ENCODE assay signal across 14 cellular contexts in genomic region chr3:172014145-172014544, GRCh38. TPM values are rescaled to one million over a fixed set of nuclear protein-coding genes. Genes with fewer than 3 reads are reported as not detected.
DNase-seq lines count a peak whose midpoint lies in the region; ATAC-seq and TF ChIP-seq lines count a peak whose summit lies in the region.
"Had no signal": no experiment of that assay in that cellular context is flagged by ENCODE, and none has a peak within 500 bp of the region (broad histone marks: within the 10 kb centered on the region; RNA-seq: fewer than 3 reads in every experiment).

No MANE protein-coding gene starts in this region.

- H3K27ac ChIP-seq in heart left ventricle (peak overlapping the region in 7 of 12 donors; percentile 18 to 70 (median 58)), right cardiac atrium (ENCODE audit: low read length) (peak overlapping the region; percentile 72), SK-N-SH (ENCODE audit: low read depth in 2 of 2, low read length in 1 of 2) (no peak overlapping the region)

- H3K27me3 ChIP-seq in heart left ventricle (no peaks in the 10 kb centered on the region), right cardiac atrium (ENCODE audit: control insufficient read depth, insufficient read depth) (no peaks in the 10 kb centered on the region), SK-N-SH (ENCODE audit: insufficient read depth) (no peaks in the 10 kb centered on the region)

- H3K4me1 ChIP-seq in heart left ventricle (peaks cover 0 to 5% (median 0%) of the 10 kb centered on the region in 12 donors), right cardiac atrium (ENCODE audit: control insufficient read depth, insufficient read depth, low read length) (peaks cover 2% of the 10 kb centered on the region), SK-N-SH (ENCODE audit: control insufficient read depth in 1 of 2, insufficient read depth in 2 of 2, low read depth in 1 of 2, low read length in 1 of 2) (no peaks in the 10 kb centered on the region; a peak in 1 of 4 replicates)
- H3K4me1 ChIP-seq: HAP-1 had no signal

- no peak overlapping the region for H2AFZ ChIP-seq in SK-N-SH (ENCODE audit: low read depth)

- H3K79me2 ChIP-seq in SK-N-SH (ENCODE audit: insufficient read depth) = no peaks in the 10 kb centered on the region

- DNase-seq in heart left ventricle = no peak
- DNase-seq in left cardiac atrium = no peak
- DNase-seq in left ventricle myocardium superior = no peak
- no peak for DNase-seq in right cardiac atrium
- DNase-seq in DMS153 treated with DMSO at 0.1 percent for 48 hours (lab: John Stamatoyannopoulos, UW; ENCODE audit: unreplicated experiment) = no peak
- DNase-seq in SK-N-SH = no peak
- DNase-seq: C1 segment of cervical spinal cord; Calu3; CD4-positive, alpha-beta memory T cell; COR-L47; DND-41; GOT3; HFFc6 had no signal

- 72 to 81% (median 77%) methylated on average over 5 of the region's 5 CpGs for WGBS in heart left ventricle, 4 donors
- 83% methylated on average over 5 of the region's 5 CpGs for WGBS in right cardiac atrium
- WGBS in SK-N-SH (ENCODE audit: low lambda C conversion rate) = 84% methylated on average over 5 of the region's 5 CpGs

- ATAC-seq in heart left ventricle (peak in 2 of 4 donors; percentile 35 to 39), left cardiac atrium (no peak), left ventricle myocardium superior (peak; percentile 46), right cardiac atrium (peak in 1 of 2 donors; percentile 33)

- no peak overlapping the region for H3K9ac ChIP-seq in SK-N-SH

- H4K20me1 ChIP-seq in SK-N-SH (ENCODE audit: insufficient read depth) = no peaks in the 10 kb centered on the region

- CTCF ChIA-PET in SK-N-SH (lab: Yijun Ruan, JAX) = interaction anchor here (1.4 kb wide), 1 partner anchor 318 kb away, joined by 4 read pairs; no protein-coding TSS in a partner anchor

- intact Hi-C loops in heart left ventricle (cut with DNase I) (loop anchor here in 1 of 10 donors (5.0 kb wide), 1 partner anchor 162 kb away; no protein-coding TSS in a partner anchor), left cardiac atrium (cut with DNase I) (no loop called here), left ventricle myocardium superior (cut with micrococcal nuclease) (no loop called here), right cardiac atrium (cut with DNase I) (no loop called here)

- no peaks in the 10 kb centered on the region for H3F3A ChIP-seq in SK-N-SH (replicated peaks; ENCODE audit: insufficient read depth)

- no peaks in the 10 kb centered on the region for H3K9me2 ChIP-seq in SK-N-SH

- no peaks in the 10 kb centered on the region for H3K36me3 ChIP-seq in heart left ventricle
- no peaks in the 10 kb centered on the region for H3K36me3 ChIP-seq in SK-N-SH (replicated peaks in 1 of 2; ENCODE audit: control insufficient read depth in 1 of 2, insufficient read depth in 2 of 2, low read length in 1 of 2)
- H3K36me3 ChIP-seq: HAP-1 had no signal

- TF ChIP-seq POLR2A in heart left ventricle (IDR thresholded peaks at IDR 0.05) = no peak

- POLR2A ChIA-PET in SK-N-SH (lab: Yijun Ruan, JAX) = no interaction called here

- TF ChIP-seq EP300 in SK-N-SH (IDR thresholded peaks at IDR 0.05; ENCODE audit: borderline replicate concordance in 1 of 2, low read depth in 1 of 2, low read length in 1 of 2) = no peak

- TF ChIP-seq CTCF in heart left ventricle (IDR thresholded peaks at IDR 0.05) = no peak
- TF ChIP-seq CTCF in SK-N-SH (IDR thresholded peaks at IDR 0.05) = no peak

- H3K9me3 ChIP-seq in heart left ventricle (peaks cover 0 to 5% (median 0%) of the 10 kb centered on the region in 12 donors), right cardiac atrium (ENCODE audit: control insufficient read depth, low read length) (no peaks in the 10 kb centered on the region), SK-N-SH (no peaks in the 10 kb centered on the region)
- H3K9me3 ChIP-seq: HAP-1 had no signal

- no peak for TF ChIP-seq RAD21 in SK-N-SH (IDR thresholded peaks at IDR 0.05; ENCODE audit: low read length)

- H3K4me3 ChIP-seq in heart left ventricle = no peak overlapping the region
- no peak overlapping the region for H3K4me3 ChIP-seq in right cardiac atrium (ENCODE audit: low read length)
- H3K4me3 ChIP-seq in SK-N-SH (ENCODE audit: low read depth in 2 of 2, low read length in 1 of 2) = no peak overlapping the region
- H3K4me3 ChIP-seq: HAP-1 had no signal

- H3K4me2 ChIP-seq in SK-N-SH = no peak overlapping the region

TF ChIP-seq in SK-N-SH, 30 proteins besides CTCF, POLR2A, EP300 and RAD21:
- no peak for TF ChIP-seq RFX5 (IDR thresholded peaks at IDR 0.05; ENCODE audit: low read length)
- no peak for TF ChIP-seq IRF3 (IDR thresholded peaks at IDR 0.05; ENCODE audit: low read depth, low read length)
- TF ChIP-seq PBX3 (IDR thresholded peaks at IDR 0.05) = no peak
- no peak for TF ChIP-seq POLR2AphosphoS5 (IDR thresholded peaks at IDR 0.05; ENCODE audit: low read depth, low read length)
- no peak for TF ChIP-seq CHD2 (IDR thresholded peaks at IDR 0.05; ENCODE audit: low read length, partially characterized antibody)

RNA-seq across cellular contexts. Expression of gene FNDC3B, which starts 25.2 kb away (rescaled TPM):
- total RNA-seq in heart left ventricle (100 to 1,000 TPM in 3 of 9 donors, 10 to 100 TPM in 6; 59.1 to 113 (median 79.0) TPM), left cardiac atrium (10 to 100 TPM; 82.4 to 98.3 TPM), left ventricle myocardium superior (64.4 TPM), right cardiac atrium (100 to 1,000 TPM in 1 of 4 donors, 10 to 100 TPM in 3; 82.9 to 117 (median 84.9) TPM)
- polyA plus RNA-seq in heart left ventricle (10 to 100 TPM in 1 of 2 donors, 1 to 10 TPM in 1; 9.4 to 35.8 TPM), right cardiac atrium (15.8 TPM), SK-N-SH (2012; rRNA removed) (10.4 TPM in 2 replicates)
- 14.7 and 17.1 TPM in 2 replicates for polyA plus RNA-seq in SK-N-SH (2012; cell fraction: cytosol; rRNA removed)
- polyA plus RNA-seq in SK-N-SH (2012; cell fraction: nucleus; rRNA removed) = 12.5 and 21.9 TPM in 2 replicates

Comparison
In these comparisons a context has a peak if more than half of its experiments do, and no peak if none do; other contexts are left out.
1. H3K27ac ChIP-seq: peak in heart left ventricle (7 of 12) and right cardiac atrium (single experiment); none in SK-N-SH (0 of 2).